In the genomic region with DNA sequence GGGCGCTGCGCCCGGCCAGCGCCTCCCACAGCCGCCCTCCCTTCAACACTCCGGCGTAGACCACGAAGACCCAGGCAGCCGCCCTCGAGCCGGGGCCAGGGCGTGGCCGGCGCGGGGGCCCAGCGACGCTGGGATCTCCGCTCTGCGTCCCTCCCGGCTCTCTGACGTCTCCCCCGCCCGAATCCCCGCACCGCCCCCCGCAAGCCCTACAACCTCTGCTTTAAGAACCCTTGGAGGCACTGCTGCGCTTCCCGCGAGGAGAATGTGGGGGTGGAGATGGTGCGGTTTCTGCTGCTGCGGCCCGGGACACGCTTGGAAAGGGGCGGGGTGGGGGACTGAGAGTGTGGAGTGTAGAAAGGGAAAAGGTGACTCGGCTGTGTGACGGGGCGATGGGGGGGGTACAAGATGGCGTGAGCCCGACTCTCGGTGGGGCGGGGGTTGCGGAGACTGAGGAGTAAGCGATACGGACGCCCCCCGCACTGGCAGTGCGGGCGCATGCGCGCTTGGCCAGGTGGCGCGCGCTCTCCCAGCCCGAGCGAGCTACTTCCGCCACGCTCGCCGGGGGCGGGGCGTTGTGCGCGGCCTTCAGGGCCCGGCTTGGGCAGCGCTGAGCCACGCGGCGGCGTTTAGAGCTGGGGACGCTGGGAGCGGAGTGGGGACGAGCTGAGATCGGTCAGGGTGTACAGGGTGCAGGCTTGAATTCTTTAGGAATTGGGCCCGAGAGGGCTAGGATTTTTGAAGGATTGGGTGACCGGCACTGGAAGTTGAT, we compare ENCODE assay signal across 1 cellular context.
A peak's percentile ranks its signal among the peaks of the same experiment; 100 is the strongest.
TF ChIP-seq lines count a peak whose summit lies in the region.

Gene SUPT3H (minus strand): TSS at position 380 of the 769 bp plus-strand sequence.

TF ChIP-seq in HepG2, 621 proteins besides CTCF, POLR2A, EP300 and RAD21 (continued from another document and continues in another):
- no peak for TF ChIP-seq AHDC1 (CRISPR knock-in tag; IDR thresholded peaks at IDR 0.05; ENCODE audit: borderline replicate concordance)
- TF ChIP-seq ATF4 (CRISPR knock-in tag; IDR thresholded peaks at IDR 0.05) = peak in 1 of 2 experiments; percentile 69; a peak in 1 of 4 replicates
- TF ChIP-seq, protein P1, sequence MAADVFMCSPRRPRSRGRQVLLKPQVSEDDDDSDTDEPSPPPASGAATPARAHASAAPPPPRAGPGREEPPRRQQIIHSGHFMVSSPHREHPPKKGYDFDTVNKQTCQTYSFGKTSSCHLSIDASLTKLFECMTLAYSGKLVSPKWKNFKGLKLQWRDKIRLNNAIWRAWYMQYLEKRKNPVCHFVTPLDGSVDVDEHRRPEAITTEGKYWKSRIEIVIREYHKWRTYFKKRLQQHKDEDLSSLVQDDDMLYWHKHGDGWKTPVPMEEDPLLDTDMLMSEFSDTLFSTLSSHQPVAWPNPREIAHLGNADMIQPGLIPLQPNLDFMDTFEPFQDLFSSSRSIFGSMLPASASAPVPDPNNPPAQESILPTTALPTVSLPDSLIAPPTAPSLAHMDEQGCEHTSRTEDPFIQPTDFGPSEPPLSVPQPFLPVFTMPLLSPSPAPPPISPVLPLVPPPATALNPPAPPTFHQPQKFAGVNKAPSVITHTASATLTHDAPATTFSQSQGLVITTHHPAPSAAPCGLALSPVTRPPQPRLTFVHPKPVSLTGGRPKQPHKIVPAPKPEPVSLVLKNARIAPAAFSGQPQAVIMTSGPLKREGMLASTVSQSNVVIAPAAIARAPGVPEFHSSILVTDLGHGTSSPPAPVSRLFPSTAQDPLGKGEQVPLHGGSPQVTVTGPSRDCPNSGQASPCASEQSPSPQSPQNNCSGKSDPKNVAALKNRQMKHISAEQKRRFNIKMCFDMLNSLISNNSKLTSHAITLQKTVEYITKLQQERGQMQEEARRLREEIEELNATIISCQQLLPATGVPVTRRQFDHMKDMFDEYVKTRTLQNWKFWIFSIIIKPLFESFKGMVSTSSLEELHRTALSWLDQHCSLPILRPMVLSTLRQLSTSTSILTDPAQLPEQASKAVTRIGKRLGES (CRISPR knock-in tag; IDR thresholded peaks at IDR 0.05; ENCODE audit: borderline replicate concordance) = peak; percentile 76; the same call in 1 of the 2 replicates
- TF ChIP-seq PRPF4 (IDR thresholded peaks at IDR 0.05; ENCODE audit: low read depth, low read length, poor library complexity, severe bottlenecking) = no peak
- TF ChIP-seq ISL2 (CRISPR knock-in tag; IDR thresholded peaks at IDR 0.05) = peak; percentile 70; the same call in 1 of the 2 replicates
- peak; percentile 63; the same call in 1 of the 2 replicates for TF ChIP-seq TOPORS (CRISPR knock-in tag; IDR thresholded peaks at IDR 0.05)
- TF ChIP-seq, protein P2, sequence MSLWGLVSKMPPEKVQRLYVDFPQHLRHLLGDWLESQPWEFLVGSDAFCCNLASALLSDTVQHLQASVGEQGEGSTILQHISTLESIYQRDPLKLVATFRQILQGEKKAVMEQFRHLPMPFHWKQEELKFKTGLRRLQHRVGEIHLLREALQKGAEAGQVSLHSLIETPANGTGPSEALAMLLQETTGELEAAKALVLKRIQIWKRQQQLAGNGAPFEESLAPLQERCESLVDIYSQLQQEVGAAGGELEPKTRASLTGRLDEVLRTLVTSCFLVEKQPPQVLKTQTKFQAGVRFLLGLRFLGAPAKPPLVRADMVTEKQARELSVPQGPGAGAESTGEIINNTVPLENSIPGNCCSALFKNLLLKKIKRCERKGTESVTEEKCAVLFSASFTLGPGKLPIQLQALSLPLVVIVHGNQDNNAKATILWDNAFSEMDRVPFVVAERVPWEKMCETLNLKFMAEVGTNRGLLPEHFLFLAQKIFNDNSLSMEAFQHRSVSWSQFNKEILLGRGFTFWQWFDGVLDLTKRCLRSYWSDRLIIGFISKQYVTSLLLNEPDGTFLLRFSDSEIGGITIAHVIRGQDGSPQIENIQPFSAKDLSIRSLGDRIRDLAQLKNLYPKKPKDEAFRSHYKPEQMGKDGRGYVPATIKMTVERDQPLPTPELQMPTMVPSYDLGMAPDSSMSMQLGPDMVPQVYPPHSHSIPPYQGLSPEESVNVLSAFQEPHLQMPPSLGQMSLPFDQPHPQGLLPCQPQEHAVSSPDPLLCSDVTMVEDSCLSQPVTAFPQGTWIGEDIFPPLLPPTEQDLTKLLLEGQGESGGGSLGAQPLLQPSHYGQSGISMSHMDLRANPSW (CRISPR knock-in tag; IDR thresholded peaks at IDR 0.05; ENCODE audit: borderline replicate concordance) = no peak
- TF ChIP-seq, protein P3, sequence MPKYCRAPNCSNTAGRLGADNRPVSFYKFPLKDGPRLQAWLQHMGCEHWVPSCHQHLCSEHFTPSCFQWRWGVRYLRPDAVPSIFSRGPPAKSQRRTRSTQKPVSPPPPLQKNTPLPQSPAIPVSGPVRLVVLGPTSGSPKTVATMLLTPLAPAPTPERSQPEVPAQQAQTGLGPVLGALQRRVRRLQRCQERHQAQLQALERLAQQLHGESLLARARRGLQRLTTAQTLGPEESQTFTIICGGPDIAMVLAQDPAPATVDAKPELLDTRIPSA (CRISPR knock-in tag; IDR thresholded peaks at IDR 0.05; ENCODE audit: borderline replicate concordance) = peak; percentile 53; the same call in 1 of the 2 replicates
- TF ChIP-seq ZNF329 (CRISPR knock-in tag; IDR thresholded peaks at IDR 0.05; ENCODE audit: low read depth) = no peak
- TF ChIP-seq, protein P4, sequence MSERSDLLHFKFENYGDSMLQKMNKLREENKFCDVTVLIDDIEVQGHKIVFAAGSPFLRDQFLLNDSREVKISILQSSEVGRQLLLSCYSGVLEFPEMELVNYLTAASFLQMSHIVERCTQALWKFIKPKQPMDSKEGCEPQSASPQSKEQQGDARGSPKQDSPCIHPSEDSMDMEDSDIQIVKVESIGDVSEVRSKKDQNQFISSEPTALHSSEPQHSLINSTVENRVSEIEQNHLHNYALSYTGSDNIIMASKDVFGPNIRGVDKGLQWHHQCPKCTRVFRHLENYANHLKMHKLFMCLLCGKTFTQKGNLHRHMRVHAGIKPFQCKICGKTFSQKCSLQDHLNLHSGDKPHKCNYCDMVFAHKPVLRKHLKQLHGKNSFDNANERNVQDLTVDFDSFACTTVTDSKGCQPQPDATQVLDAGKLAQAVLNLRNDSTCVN (CRISPR knock-in tag; IDR thresholded peaks at IDR 0.05; ENCODE audit: borderline replicate concordance) = 0 out of 2 replicates have a peak, but pooled peaks have one; percentile 42
- peak; percentile 86; the same call in 1 of the 2 replicates for TF ChIP-seq ZNF83 (CRISPR knock-in tag; IDR thresholded peaks at IDR 0.05; ENCODE audit: borderline replicate concordance)
- TF ChIP-seq ZNF878 (CRISPR knock-in tag; IDR thresholded peaks at IDR 0.05) = peak; percentile 96
- TF ChIP-seq, protein P5, sequence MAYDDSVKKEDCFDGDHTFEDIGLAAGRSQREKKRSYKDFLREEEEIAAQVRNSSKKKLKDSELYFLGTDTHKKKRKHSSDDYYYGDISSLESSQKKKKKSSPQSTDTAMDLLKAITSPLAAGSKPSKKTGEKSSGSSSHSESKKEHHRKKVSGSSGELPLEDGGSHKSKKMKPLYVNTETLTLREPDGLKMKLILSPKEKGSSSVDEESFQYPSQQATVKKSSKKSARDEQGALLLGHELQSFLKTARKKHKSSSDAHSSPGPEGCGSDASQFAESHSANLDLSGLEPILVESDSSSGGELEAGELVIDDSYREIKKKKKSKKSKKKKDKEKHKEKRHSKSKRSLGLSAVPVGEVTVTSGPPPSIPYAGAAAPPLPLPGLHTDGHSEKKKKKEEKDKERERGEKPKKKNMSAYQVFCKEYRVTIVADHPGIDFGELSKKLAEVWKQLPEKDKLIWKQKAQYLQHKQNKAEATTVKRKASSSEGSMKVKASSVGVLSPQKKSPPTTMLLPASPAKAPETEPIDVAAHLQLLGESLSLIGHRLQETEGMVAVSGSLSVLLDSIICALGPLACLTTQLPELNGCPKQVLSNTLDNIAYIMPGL (CRISPR knock-in tag; IDR thresholded peaks at IDR 0.05; ENCODE audit: borderline replicate concordance in 1 of 2, low read depth in 1 of 2) = peak; percentile 88 to 91; a peak in 3 of 4 replicates
- peak; percentile 85 for TF ChIP-seq SRSF1 (optimal IDR thresholded peaks at IDR 0.05; ENCODE audit: low read depth, low read length)
- peak; percentile 93 for TF ChIP-seq ZBTB38 (CRISPR knock-in tag; IDR thresholded peaks at IDR 0.05)
- peak; percentile 67; the same call in 1 of the 2 replicates for TF ChIP-seq NFKBIZ (CRISPR knock-in tag; IDR thresholded peaks at IDR 0.05)
- TF ChIP-seq MXD4 (CRISPR knock-in tag; IDR thresholded peaks at IDR 0.05) = peak; percentile 95
- peak; percentile 91 for TF ChIP-seq ELF1 (CRISPR knock-in tag; IDR thresholded peaks at IDR 0.05)
- TF ChIP-seq KAT8 (CRISPR knock-in tag; IDR thresholded peaks at IDR 0.05) = peak; percentile 91
- TF ChIP-seq ZNF142 (CRISPR knock-in tag; IDR thresholded peaks at IDR 0.05) = no peak; the same call in 1 of the 2 replicates
- TF ChIP-seq CHD2 (IDR thresholded peaks at IDR 0.05; ENCODE audit: low read depth, low read length) = 0 out of 2 replicates have a peak, but pooled peaks have one; percentile 10
- TF ChIP-seq ZSCAN22 (CRISPR knock-in tag; IDR thresholded peaks at IDR 0.05) = 0 out of 2 replicates have a peak, but pooled peaks have one; percentile 22
